In genomic region chr12:122473543-122474323, GRCh38 we compare ENCODE assay signal across 9 cellular contexts. TPM values are rescaled to one million over a fixed set of nuclear protein-coding genes. Genes with fewer than 3 reads are reported as not detected.
DNase-seq lines count a peak whose midpoint lies in the region; ATAC-seq, FAIRE-seq and TF ChIP-seq lines count a peak whose summit lies in the region.
"Had no signal": no experiment of that assay in that cellular context is flagged by ENCODE, and none has a peak within 500 bp of the region (broad histone marks: within the 10 kb centered on the region; RNA-seq: fewer than 3 reads in every experiment).

No MANE protein-coding gene starts in this region.

- no peak for FAIRE-seq in astrocyte (lab: Jason Lieb, UNC)

- H3K4me2 ChIP-seq in astrocyte (ENCODE audit: low read length): no peak overlapping the region

- peaks cover 15% of the 10 kb centered on the region for H3K36me3 Mint-ChIP-seq in astrocyte (ENCODE audit: low read depth, unreplicated experiment)

- no peak for TF ChIP-seq CTCF in GM10248 (IDR thresholded peaks at IDR 0.05; ENCODE audit: control extremely low read depth, extremely low read depth, low read depth, missing control alignments)
- no peak for TF ChIP-seq CTCF in astrocyte (IDR thresholded peaks at IDR 0.05; ENCODE audit: insufficient read depth, low read depth, low read length)
- TF ChIP-seq CTCF in gastrocnemius medialis (IDR thresholded peaks at IDR 0.05 in 4 of 5, conservative IDR thresholded peaks at IDR 0.05 in 1 of 5): no peak
- TF ChIP-seq CTCF in spleen (IDR thresholded peaks at IDR 0.05 in 8 of 11, conservative IDR thresholded peaks at IDR 0.05 in 3 of 11): no peak

- H3K4me3 Mint-ChIP-seq in astrocyte (ENCODE audit: unreplicated experiment): no peak overlapping the region

- CTCF ChIA-PET in GM10248 (lab: Yijun Ruan, JAX): interaction anchor here (0.6 to 8.1 kb wide), 13 partner anchors 11 to 184 kb away, joined by 3 to 154 read pairs (median 5); no protein-coding TSS in a partner anchor

- peaks cover 7% of the 10 kb centered on the region for H3K4me1 ChIP-seq in astrocyte (ENCODE audit: insufficient read depth, low read length)
- H3K4me1 ChIP-seq in gastrocnemius medialis: peaks cover 5 to 7% of the 10 kb centered on the region in 2 donors
- peaks cover 0 to 12% (median 9%) of the 10 kb centered on the region in 6 donors for H3K4me1 ChIP-seq in spleen

- no peak overlapping the region for H3K9ac ChIP-seq in astrocyte (ENCODE audit: low read length)

- intact Hi-C loops in gastrocnemius medialis (cut with DNase I; ENCODE audit: low total_unique reads) (loop anchor here (5.0 kb wide), 2 partner anchors 121 to 136 kb away; no protein-coding TSS in a partner anchor), spleen (cut with DNase I; ENCODE audit: low total_unique reads) (no loop called here)

- TF ChIP-seq POLR2A in gastrocnemius medialis (IDR thresholded peaks at IDR 0.05) (no peak), spleen (IDR thresholded peaks at IDR 0.05) (no peak)

- H3K4me1 Mint-ChIP-seq in astrocyte (ENCODE audit: low read depth, unreplicated experiment): peaks cover 8% of the 10 kb centered on the region

- DNase-seq in GM10248 (ENCODE audit: extremely low spot score): peak; percentile 43
- DNase-seq in astrocyte (ENCODE audit: low read depth): peak; percentile 64
- no peak for DNase-seq in gastrocnemius medialis
- DNase-seq in spleen: no peak
- no peak for DNase-seq in NCI-H1694 (lab: John Stamatoyannopoulos, UW)
- DNase-seq: NCI-H2029 had no signal

- H3K27me3 Mint-ChIP-seq in astrocyte (ENCODE audit: low read depth, unreplicated experiment): no peaks in the 10 kb centered on the region

- in situ Hi-C loops in gastrocnemius medialis (cut with MboI; ENCODE audit: low sequenced_read_pairs in 4 of 4): loop anchor here in 3 of 4 donors (5.0 to 10.0 kb wide), 3 partner anchors 76 to 139 kb away; no protein-coding TSS in a partner anchor

- peaks cover 43% of the 10 kb centered on the region for H3K36me3 ChIP-seq in astrocyte (ENCODE audit: insufficient read depth, low read length)
- H3K36me3 ChIP-seq in gastrocnemius medialis: peaks cover 3 to 64% of the 10 kb centered on the region in 2 donors
- H3K36me3 ChIP-seq in spleen: peaks cover 0 to 67% (median 64%) of the 10 kb centered on the region in 6 donors

- ATAC-seq in HG03432 (IDR thresholded peaks at IDR 0.05; ENCODE audit: unreplicated experiment): peak; percentile 77
- ATAC-seq in gastrocnemius medialis: peak in 1 of 2 donors; percentile 29
- no peak for ATAC-seq in HG03025 (IDR thresholded peaks at IDR 0.05; ENCODE audit: low FRiP score, unreplicated experiment)
- no peak for ATAC-seq in SK-N-SH treated with all-trans-retinoic acid at 6 μM for 48 hours

- H3K4me3 ChIP-seq in astrocyte (ENCODE audit: insufficient read depth, low read depth, low read length) (no peak overlapping the region), gastrocnemius medialis (no peak overlapping the region), spleen (no peak overlapping the region)

- 82 to 88% (median 85%) methylated on average over 19 of the region's 19 CpGs for WGBS in spleen, 5 donors

- H3K27ac Mint-ChIP-seq in astrocyte (ENCODE audit: unreplicated experiment): peak overlapping the region; percentile 67

- POLR2A ChIA-PET in GM10248 (lab: Yijun Ruan, JAX): interaction anchor here (0.5 to 1.4 kb wide), 2 partner anchors 57 to 74 kb away, joined by 4 to 6 read pairs; no protein-coding TSS in a partner anchor

- H3K9me3 Mint-ChIP-seq in astrocyte (ENCODE audit: unreplicated experiment): no peaks in the 10 kb centered on the region

- H2AFZ ChIP-seq in astrocyte (ENCODE audit: low read depth, low read length): no peak overlapping the region

- H3K9me3 ChIP-seq in astrocyte (ENCODE audit: insufficient read depth, low read depth, low read length) (no peaks in the 10 kb centered on the region), gastrocnemius medialis (no peaks in the 10 kb centered on the region), spleen (no peaks in the 10 kb centered on the region)

- no peaks in the 10 kb centered on the region for H3K79me2 ChIP-seq in astrocyte (ENCODE audit: insufficient read depth, low read length)

- no peaks in the 10 kb centered on the region for H3K27me3 ChIP-seq in astrocyte (ENCODE audit: insufficient read depth, low read length)
- H3K27me3 ChIP-seq in gastrocnemius medialis: no peaks in the 10 kb centered on the region
- no peaks in the 10 kb centered on the region for H3K27me3 ChIP-seq in spleen (replicated peaks in 1 of 7)

- H3K27ac ChIP-seq in astrocyte (ENCODE audit: low read depth, low read length) (no peak overlapping the region), gastrocnemius medialis (peak overlapping the region in 3 of 4 donors; percentile 10 to 45 (median 16)), spleen (no peak overlapping the region)

- no peaks in the 10 kb centered on the region for H4K20me1 ChIP-seq in astrocyte (ENCODE audit: insufficient read depth, low read length)

TF ChIP-seq in SK-N-SH treated with all-trans-retinoic acid at 6 μM for 48 hours, 23 proteins besides CTCF, POLR2A, EP300 and RAD21 (continues in another document):
- TF ChIP-seq PATZ1 (CRISPR knock-in tag; IDR thresholded peaks at IDR 0.05; ENCODE audit: borderline replicate concordance) (no peak), OSR1 (CRISPR knock-in tag; IDR thresholded peaks at IDR 0.05) (no peak), CSRNP3 (CRISPR knock-in tag; IDR thresholded peaks at IDR 0.05) (no peak), POU6F1 (CRISPR knock-in tag; IDR thresholded peaks at IDR 0.05; ENCODE audit: borderline replicate concordance, low read depth) (no peak), RARB (CRISPR knock-in tag; IDR thresholded peaks at IDR 0.05) (no peak), GLIS3 (CRISPR knock-in tag; IDR thresholded peaks at IDR 0.05) (no peak), ISL1 (CRISPR knock-in tag; IDR thresholded peaks at IDR 0.05) (no peak), TCF4 (CRISPR knock-in tag; IDR thresholded peaks at IDR 0.05; ENCODE audit: borderline replicate concordance) (no peak), TOX (CRISPR knock-in tag; IDR thresholded peaks at IDR 0.05; ENCODE audit: borderline replicate concordance) (no peak), SNAI2 (CRISPR knock-in tag; IDR thresholded peaks at IDR 0.05) (no peak)

RNA-seq across cellular contexts. Expression of gene ZCCHC8, which starts 27.0 kb away (rescaled TPM):
- 23.8 and 25.3 TPM in 2 replicates for total RNA-seq in astrocyte
- 10 to 100 TPM; 12.1 to 23.3 (median 20.5) TPM for total RNA-seq in gastrocnemius medialis
- total RNA-seq in spleen: 10 to 100 TPM; 28.2 to 37.1 (median 31.1) TPM
- polyA plus RNA-seq in spleen: 10 to 100 TPM; 20.6 to 25.9 (median 24.5) TPM

RNA-seq across cellular contexts. Expression of gene CLIP1, which starts 51.3 kb away (rescaled TPM):
- 59.4 and 70.0 TPM in 2 replicates for total RNA-seq in astrocyte
- 100 to 1,000 TPM; 371 to 626 (median 552) TPM for total RNA-seq in gastrocnemius medialis
- total RNA-seq in spleen: 10 to 100 TPM; 54.7 to 80.2 (median 60.4) TPM
- 10 to 100 TPM in 1 of 3 donors, 1 to 10 TPM in 2; 7.8 to 13.1 (median 9.7) TPM for polyA plus RNA-seq in spleen

RNA-seq across cellular contexts. Expression of gene RSRC2, which starts 53.0 kb away (rescaled TPM):
- 55.6 and 56.3 TPM in 2 replicates for total RNA-seq in astrocyte
- total RNA-seq in gastrocnemius medialis: 10 to 100 TPM; 43.5 to 58.8 (median 44.9) TPM
- 100 to 1,000 TPM in 1 of 7 donors, 10 to 100 TPM in 6; 65.7 to 104 (median 88.1) TPM for total RNA-seq in spleen
- polyA plus RNA-seq in spleen: 10 to 100 TPM; 39.3 to 59.0 (median 51.8) TPM

RNA-seq across cellular contexts. Expression of gene KNTC1, which starts 53.3 kb away (rescaled TPM):
- total RNA-seq in astrocyte: 8.6 and 10.6 TPM in 2 replicates
- total RNA-seq in gastrocnemius medialis: 1 to 10 TPM; 1.3 to 5.3 (median 2.2) TPM
- 10 to 100 TPM; 22.7 to 46.1 (median 29.9) TPM for total RNA-seq in spleen
- 10 to 100 TPM; 13.4 to 25.3 (median 16.9) TPM for polyA plus RNA-seq in spleen

Comparison
In these comparisons a context has a peak if more than half of its experiments do, and no peak if none do; other contexts are left out.
1. DNase-seq: peak in GM10248 (single experiment) and astrocyte (single experiment); none in gastrocnemius medialis (0 of 2), spleen (single experiment) and NCI-H1694 (single experiment).
2. H3K27ac ChIP-seq: peak in gastrocnemius medialis (3 of 4); none in astrocyte (single experiment) and spleen (0 of 8).